Comparison of ENCODE assay signal across 1 cellular context in genomic region chr10:59887972-59888640, GRCh38.
TF ChIP-seq lines count a peak whose summit lies in the region.

No MANE protein-coding gene starts in this region.

TF ChIP-seq in H1, 55 proteins besides CTCF, POLR2A, EP300 and RAD21 (continued from another document):
- TF ChIP-seq, protein P1, sequence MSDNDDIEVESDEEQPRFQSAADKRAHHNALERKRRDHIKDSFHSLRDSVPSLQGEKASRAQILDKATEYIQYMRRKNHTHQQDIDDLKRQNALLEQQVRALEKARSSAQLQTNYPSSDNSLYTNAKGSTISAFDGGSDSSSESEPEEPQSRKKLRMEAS (IDR thresholded peaks at IDR 0.05): no peak
- TF ChIP-seq GTF2F1 (IDR thresholded peaks at IDR 0.05; ENCODE audit: borderline replicate concordance, low read depth, low read length): no peak
- TF ChIP-seq ZNF274 (IDR thresholded peaks at IDR 0.05; ENCODE audit: borderline replicate concordance, extremely low read depth, low read length): no peak
